ENCODE assay signal across 1 cellular context in the genomic region with DNA sequence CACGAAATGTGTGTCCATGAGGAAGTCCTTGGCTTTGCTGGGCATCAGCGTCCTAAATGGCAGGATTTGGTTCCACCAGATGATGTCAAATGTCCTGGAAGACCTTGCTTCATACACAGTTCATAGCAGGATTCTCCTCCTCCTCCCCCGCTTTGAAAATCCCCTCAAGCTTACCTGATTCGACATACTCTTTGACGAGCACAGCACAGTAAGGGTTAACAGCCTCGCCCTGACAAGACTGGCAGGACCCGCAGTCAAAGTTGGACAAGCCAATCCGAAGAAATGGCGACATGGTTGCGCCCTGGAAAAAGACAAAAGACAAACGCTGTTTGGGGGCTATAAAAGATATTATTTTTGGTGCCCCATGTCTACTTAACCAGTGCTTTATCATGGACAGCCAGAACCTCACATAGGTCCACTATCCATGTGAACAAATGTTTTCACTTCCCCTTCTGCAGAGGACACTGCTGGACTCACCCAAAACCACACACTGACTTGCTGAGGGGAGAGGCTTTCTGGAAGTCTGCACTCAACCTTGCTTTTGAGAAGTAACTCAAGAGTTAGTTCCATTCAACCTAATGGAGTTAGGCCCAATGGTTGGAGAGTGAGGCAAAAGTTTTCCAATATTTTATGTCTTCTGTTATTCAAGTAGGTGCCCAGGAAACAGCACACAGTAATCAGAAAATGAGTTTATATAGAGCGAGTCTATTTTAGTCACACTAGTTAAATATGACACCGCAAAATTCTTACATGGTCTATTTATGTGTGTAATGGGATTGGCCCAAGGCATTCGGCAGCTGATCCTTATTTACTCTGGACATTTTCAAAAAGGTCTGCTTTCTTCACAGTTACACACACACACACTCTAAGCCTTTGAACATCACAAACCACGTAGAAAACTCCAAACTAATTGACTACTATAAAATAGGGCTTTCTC.
TF ChIP-seq lines count a peak whose summit lies in the region.

No MANE protein-coding gene starts in this region.

TF ChIP-seq in K562, 482 proteins besides CTCF, POLR2A, EP300 and RAD21 (continued from another document and continues in another):
- TF ChIP-seq, protein P1, sequence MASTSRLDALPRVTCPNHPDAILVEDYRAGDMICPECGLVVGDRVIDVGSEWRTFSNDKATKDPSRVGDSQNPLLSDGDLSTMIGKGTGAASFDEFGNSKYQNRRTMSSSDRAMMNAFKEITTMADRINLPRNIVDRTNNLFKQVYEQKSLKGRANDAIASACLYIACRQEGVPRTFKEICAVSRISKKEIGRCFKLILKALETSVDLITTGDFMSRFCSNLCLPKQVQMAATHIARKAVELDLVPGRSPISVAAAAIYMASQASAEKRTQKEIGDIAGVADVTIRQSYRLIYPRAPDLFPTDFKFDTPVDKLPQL (IDR thresholded peaks at IDR 0.05; ENCODE audit: extremely low read depth, insufficient read length): no peak
- TF ChIP-seq MYNN (IDR thresholded peaks at IDR 0.05): no peak
- TF ChIP-seq MYNN (CRISPR knock-in tag; IDR thresholded peaks at IDR 0.05): no peak
- no peak for TF ChIP-seq HBP1 (CRISPR knock-in tag; IDR thresholded peaks at IDR 0.05)
- TF ChIP-seq ZNF282 (CRISPR knock-in tag; IDR thresholded peaks at IDR 0.05): no peak
- no peak for TF ChIP-seq ZNF830 (CRISPR knock-in tag; IDR thresholded peaks at IDR 0.05)
- no peak for TF ChIP-seq EZH2 (IDR thresholded peaks at IDR 0.05; ENCODE audit: borderline replicate concordance, low read depth, low read length)
- peak; percentile 73; the same call in 1 of the 2 replicates for TF ChIP-seq KAT7 (CRISPR knock-in tag; IDR thresholded peaks at IDR 0.05; ENCODE audit: borderline replicate concordance)
- no peak for TF ChIP-seq RERE (CRISPR knock-in tag; IDR thresholded peaks at IDR 0.05; ENCODE audit: borderline replicate concordance)
- TF ChIP-seq, protein P2, sequence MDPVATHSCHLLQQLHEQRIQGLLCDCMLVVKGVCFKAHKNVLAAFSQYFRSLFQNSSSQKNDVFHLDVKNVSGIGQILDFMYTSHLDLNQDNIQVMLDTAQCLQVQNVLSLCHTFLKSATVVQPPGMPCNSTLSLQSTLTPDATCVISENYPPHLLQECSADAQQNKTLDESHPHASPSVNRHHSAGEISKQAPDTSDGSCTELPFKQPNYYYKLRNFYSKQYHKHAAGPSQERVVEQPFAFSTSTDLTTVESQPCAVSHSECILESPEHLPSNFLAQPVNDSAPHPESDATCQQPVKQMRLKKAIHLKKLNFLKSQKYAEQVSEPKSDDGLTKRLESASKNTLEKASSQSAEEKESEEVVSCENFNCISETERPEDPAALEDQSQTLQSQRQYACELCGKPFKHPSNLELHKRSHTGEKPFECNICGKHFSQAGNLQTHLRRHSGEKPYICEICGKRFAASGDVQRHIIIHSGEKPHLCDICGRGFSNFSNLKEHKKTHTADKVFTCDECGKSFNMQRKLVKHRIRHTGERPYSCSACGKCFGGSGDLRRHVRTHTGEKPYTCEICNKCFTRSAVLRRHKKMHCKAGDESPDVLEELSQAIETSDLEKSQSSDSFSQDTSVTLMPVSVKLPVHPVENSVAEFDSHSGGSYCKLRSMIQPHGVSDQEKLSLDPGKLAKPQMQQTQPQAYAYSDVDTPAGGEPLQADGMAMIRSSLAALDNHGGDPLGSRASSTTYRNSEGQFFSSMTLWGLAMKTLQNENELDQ (CRISPR knock-in tag; IDR thresholded peaks at IDR 0.05; ENCODE audit: borderline replicate concordance): no peak
- TF ChIP-seq MEF2D (tag; conservative IDR thresholded peaks at IDR 0.05; ENCODE audit: low read depth): 0 out of 2 replicates have a peak, but pooled peaks have one; percentile 14
- TF ChIP-seq HMBOX1 (IDR thresholded peaks at IDR 0.05): peak; percentile 92
- TF ChIP-seq KLF16 (IDR thresholded peaks at IDR 0.05): peak; percentile 63; the same call in 1 of the 2 replicates
- no peak for TF ChIP-seq ZNF23 (CRISPR knock-in tag; IDR thresholded peaks at IDR 0.05)
- TF ChIP-seq, protein P3, sequence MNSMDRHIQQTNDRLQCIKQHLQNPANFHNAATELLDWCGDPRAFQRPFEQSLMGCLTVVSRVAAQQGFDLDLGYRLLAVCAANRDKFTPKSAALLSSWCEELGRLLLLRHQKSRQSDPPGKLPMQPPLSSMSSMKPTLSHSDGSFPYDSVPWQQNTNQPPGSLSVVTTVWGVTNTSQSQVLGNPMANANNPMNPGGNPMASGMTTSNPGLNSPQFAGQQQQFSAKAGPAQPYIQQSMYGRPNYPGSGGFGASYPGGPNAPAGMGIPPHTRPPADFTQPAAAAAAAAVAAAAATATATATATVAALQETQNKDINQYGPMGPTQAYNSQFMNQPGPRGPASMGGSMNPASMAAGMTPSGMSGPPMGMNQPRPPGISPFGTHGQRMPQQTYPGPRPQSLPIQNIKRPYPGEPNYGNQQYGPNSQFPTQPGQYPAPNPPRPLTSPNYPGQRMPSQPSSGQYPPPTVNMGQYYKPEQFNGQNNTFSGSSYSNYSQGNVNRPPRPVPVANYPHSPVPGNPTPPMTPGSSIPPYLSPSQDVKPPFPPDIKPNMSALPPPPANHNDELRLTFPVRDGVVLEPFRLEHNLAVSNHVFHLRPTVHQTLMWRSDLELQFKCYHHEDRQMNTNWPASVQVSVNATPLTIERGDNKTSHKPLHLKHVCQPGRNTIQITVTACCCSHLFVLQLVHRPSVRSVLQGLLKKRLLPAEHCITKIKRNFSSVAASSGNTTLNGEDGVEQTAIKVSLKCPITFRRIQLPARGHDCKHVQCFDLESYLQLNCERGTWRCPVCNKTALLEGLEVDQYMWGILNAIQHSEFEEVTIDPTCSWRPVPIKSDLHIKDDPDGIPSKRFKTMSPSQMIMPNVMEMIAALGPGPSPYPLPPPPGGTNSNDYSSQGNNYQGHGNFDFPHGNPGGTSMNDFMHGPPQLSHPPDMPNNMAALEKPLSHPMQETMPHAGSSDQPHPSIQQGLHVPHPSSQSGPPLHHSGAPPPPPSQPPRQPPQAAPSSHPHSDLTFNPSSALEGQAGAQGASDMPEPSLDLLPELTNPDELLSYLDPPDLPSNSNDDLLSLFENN (IDR thresholded peaks at IDR 0.05; ENCODE audit: low read depth in 2 of 2, low read length in 2 of 2): no peak
- no peak for TF ChIP-seq HDAC6 (IDR thresholded peaks at IDR 0.05; ENCODE audit: low read depth, low read length)
- peak; percentile 64 for TF ChIP-seq ZNF766 (CRISPR knock-in tag; conservative IDR thresholded peaks at IDR 0.05)
- peak; percentile 35; the same call in 1 of the 2 replicates for TF ChIP-seq ZFX (CRISPR knock-in tag; IDR thresholded peaks at IDR 0.05)
- TF ChIP-seq COPS2 (conservative IDR thresholded peaks at IDR 0.05): no peak
- no peak for TF ChIP-seq RBM14 (IDR thresholded peaks at IDR 0.05; ENCODE audit: borderline replicate concordance, insufficient read depth, low read depth, low read length)
- TF ChIP-seq ZNF184 (CRISPR knock-in tag; IDR thresholded peaks at IDR 0.05): no peak
- TF ChIP-seq PHF8 (IDR thresholded peaks at IDR 0.05; ENCODE audit: borderline replicate concordance, low read length): no peak
- TF ChIP-seq SPI1 (IDR thresholded peaks at IDR 0.05; ENCODE audit: borderline replicate concordance, low read depth, low read length): peak; percentile 97
- TF ChIP-seq PHB2 (IDR thresholded peaks at IDR 0.05; ENCODE audit: low read depth): no peak
- TF ChIP-seq RAD51 (IDR thresholded peaks at IDR 0.05; ENCODE audit: borderline replicate concordance, low read depth): no peak
- no peak for TF ChIP-seq FOS (IDR thresholded peaks at IDR 0.05; ENCODE audit: extremely low read depth, insufficient read length)
- no peak for TF ChIP-seq SP2 (IDR thresholded peaks at IDR 0.05; ENCODE audit: extremely low read depth, low read depth, low read length, poor library complexity, severe bottlenecking)
- TF ChIP-seq, protein P4, sequence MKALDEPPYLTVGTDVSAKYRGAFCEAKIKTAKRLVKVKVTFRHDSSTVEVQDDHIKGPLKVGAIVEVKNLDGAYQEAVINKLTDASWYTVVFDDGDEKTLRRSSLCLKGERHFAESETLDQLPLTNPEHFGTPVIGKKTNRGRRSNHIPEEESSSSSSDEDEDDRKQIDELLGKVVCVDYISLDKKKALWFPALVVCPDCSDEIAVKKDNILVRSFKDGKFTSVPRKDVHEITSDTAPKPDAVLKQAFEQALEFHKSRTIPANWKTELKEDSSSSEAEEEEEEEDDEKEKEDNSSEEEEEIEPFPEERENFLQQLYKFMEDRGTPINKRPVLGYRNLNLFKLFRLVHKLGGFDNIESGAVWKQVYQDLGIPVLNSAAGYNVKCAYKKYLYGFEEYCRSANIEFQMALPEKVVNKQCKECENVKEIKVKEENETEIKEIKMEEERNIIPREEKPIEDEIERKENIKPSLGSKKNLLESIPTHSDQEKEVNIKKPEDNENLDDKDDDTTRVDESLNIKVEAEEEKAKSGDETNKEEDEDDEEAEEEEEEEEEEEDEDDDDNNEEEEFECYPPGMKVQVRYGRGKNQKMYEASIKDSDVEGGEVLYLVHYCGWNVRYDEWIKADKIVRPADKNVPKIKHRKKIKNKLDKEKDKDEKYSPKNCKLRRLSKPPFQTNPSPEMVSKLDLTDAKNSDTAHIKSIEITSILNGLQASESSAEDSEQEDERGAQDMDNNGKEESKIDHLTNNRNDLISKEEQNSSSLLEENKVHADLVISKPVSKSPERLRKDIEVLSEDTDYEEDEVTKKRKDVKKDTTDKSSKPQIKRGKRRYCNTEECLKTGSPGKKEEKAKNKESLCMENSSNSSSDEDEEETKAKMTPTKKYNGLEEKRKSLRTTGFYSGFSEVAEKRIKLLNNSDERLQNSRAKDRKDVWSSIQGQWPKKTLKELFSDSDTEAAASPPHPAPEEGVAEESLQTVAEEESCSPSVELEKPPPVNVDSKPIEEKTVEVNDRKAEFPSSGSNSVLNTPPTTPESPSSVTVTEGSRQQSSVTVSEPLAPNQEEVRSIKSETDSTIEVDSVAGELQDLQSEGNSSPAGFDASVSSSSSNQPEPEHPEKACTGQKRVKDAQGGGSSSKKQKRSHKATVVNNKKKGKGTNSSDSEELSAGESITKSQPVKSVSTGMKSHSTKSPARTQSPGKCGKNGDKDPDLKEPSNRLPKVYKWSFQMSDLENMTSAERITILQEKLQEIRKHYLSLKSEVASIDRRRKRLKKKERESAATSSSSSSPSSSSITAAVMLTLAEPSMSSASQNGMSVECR (CRISPR knock-in tag; IDR thresholded peaks at IDR 0.05): no peak
- peak; percentile 42 for TF ChIP-seq GABPB1 (CRISPR knock-in tag; IDR thresholded peaks at IDR 0.05)
- no peak for TF ChIP-seq IRF2 (CRISPR knock-in tag; IDR thresholded peaks at IDR 0.05)
- TF ChIP-seq FOXA3 (CRISPR knock-in tag; conservative IDR thresholded peaks at IDR 0.05 in 1 of 2, IDR thresholded peaks at IDR 0.05 in 1 of 2): peak; percentile 68 to 92; a peak in 2 of 4 replicates
- TF ChIP-seq ASH1L (IDR thresholded peaks at IDR 0.05; ENCODE audit: borderline replicate concordance, low read depth, partially characterized antibody): no peak
